13 cellular contexts compared by ENCODE assay signal in the genomic region with DNA sequence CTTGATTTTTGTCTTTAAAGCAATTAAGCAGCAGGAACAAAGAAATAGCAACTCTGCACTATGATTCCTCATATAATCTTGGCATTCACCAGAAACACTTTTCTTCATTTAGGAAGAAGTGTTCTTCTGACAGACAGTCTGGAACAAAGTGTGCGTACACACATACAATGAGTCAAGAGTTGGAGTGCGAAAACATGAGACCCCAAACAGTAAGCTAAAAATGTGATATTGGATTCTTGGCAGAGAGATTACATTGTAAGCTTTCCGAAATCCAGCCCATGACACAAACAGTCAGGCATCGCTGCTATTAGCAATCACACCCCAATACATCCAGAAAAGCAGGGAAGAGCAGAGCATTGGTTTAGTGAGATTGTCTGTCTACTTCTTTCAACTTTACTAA.
DNase-seq lines count a peak whose midpoint lies in the region; TF ChIP-seq lines count a peak whose summit lies in the region.
"Had no signal": no experiment of that assay in that cellular context is flagged by ENCODE, and none has a peak within 500 bp of the region (broad histone marks: within the 10 kb centered on the region; RNA-seq: fewer than 3 reads in every experiment).

No MANE protein-coding gene starts in this region.

- CTCF ChIA-PET in activated CD4-positive, alpha-beta T cell treated with anti-CD3 and anti-CD28 coated beads, Interleukin-2, amount 10 ng/mL, durations not matched to agents 7 days and 5 days (lab: Charles Lee): no interaction called here

- H3K4me3 Mint-ChIP-seq in HFFc6 (peak overlapping the region; percentile 10; the same call in 1 of the 2 replicates), glutamatergic neuron (ENCODE audit: unreplicated experiment) (peak overlapping the region; percentile 10), immature natural killer cell (no peak overlapping the region)
- H3K4me3 Mint-ChIP-seq in activated CD4-positive, alpha-beta T cell treated with anti-CD3 and anti-CD28 coated beads, Interleukin-2, amount 10 ng/mL, durations not matched to agents 7 days and 5 days: no peak overlapping the region
- H3K4me3 Mint-ChIP-seq: CD4-positive, alpha-beta memory T cell; H9 had no signal

- H3K27me3 Mint-ChIP-seq in HFFc6 (ENCODE audit: insufficient read depth) (no peaks in the 10 kb centered on the region; the same call in 1 of the 2 replicates), glutamatergic neuron (ENCODE audit: unreplicated experiment) (no peaks in the 10 kb centered on the region), immature natural killer cell (ENCODE audit: low read depth in 3 of 3) (peaks cover 0 to 3% (median 0%) of the 10 kb centered on the region in 3 donors)
- no peaks in the 10 kb centered on the region for H3K27me3 Mint-ChIP-seq in activated CD4-positive, alpha-beta T cell treated with anti-CD3 and anti-CD28 coated beads, Interleukin-2, amount 10 ng/mL, durations not matched to agents 7 days and 5 days

- POLR2A ChIA-PET in activated CD4-positive, alpha-beta T cell treated with anti-CD3 and anti-CD28 coated beads, Interleukin-2, amount 10 ng/mL, durations not matched to agents 7 days and 5 days (lab: Charles Lee): no interaction called here

- H3K4me1 Mint-ChIP-seq in HFFc6 (ENCODE audit: low read depth): peaks cover 31% of the 10 kb centered on the region
- H3K4me1 Mint-ChIP-seq in glutamatergic neuron (ENCODE audit: low read depth, unreplicated experiment): peaks cover 18% of the 10 kb centered on the region
- no peaks in the 10 kb centered on the region for H3K4me1 Mint-ChIP-seq in activated CD4-positive, alpha-beta T cell treated with anti-CD3 and anti-CD28 coated beads, Interleukin-2, amount 10 ng/mL, durations not matched to agents 7 days and 5 days
- H3K4me1 Mint-ChIP-seq in immature natural killer cell: no peaks in the 10 kb centered on the region
- H3K4me1 Mint-ChIP-seq: CD4-positive, alpha-beta memory T cell had no signal

- H3K27ac Mint-ChIP-seq in HFFc6 (no peak overlapping the region), glutamatergic neuron (ENCODE audit: unreplicated experiment) (no peak overlapping the region), immature natural killer cell (no peak overlapping the region)
- H3K27ac Mint-ChIP-seq in activated CD4-positive, alpha-beta T cell treated with anti-CD3 and anti-CD28 coated beads, Interleukin-2, amount 10 ng/mL, durations not matched to agents 7 days and 5 days: no peak overlapping the region
- H3K27ac Mint-ChIP-seq: CD4-positive, alpha-beta memory T cell; H9 had no signal

- H3K9me3 Mint-ChIP-seq in HFFc6: no peaks in the 10 kb centered on the region
- no peaks in the 10 kb centered on the region for H3K9me3 Mint-ChIP-seq in glutamatergic neuron (ENCODE audit: unreplicated experiment)
- H3K9me3 Mint-ChIP-seq in activated CD4-positive, alpha-beta T cell treated with anti-CD3 and anti-CD28 coated beads, Interleukin-2, amount 10 ng/mL, durations not matched to agents 7 days and 5 days: no peaks in the 10 kb centered on the region
- H3K9me3 Mint-ChIP-seq in immature natural killer cell: no peaks in the 10 kb centered on the region
- H3K9me3 Mint-ChIP-seq: H9 had no signal

- TF ChIP-seq CTCF in HFFc6 (IDR thresholded peaks at IDR 0.05): no peak
- TF ChIP-seq CTCF in glutamatergic neuron (IDR thresholded peaks at IDR 0.05; ENCODE audit: partially characterized antibody, unreplicated experiment): no peak

- H3K36me3 Mint-ChIP-seq in HFFc6 (ENCODE audit: low read depth): no peaks in the 10 kb centered on the region
- H3K36me3 Mint-ChIP-seq in glutamatergic neuron (ENCODE audit: unreplicated experiment): no peaks in the 10 kb centered on the region
- no peaks in the 10 kb centered on the region for H3K36me3 Mint-ChIP-seq in activated CD4-positive, alpha-beta T cell treated with anti-CD3 and anti-CD28 coated beads, Interleukin-2, amount 10 ng/mL, durations not matched to agents 7 days and 5 days (ENCODE audit: low read depth)
- H3K36me3 Mint-ChIP-seq in immature natural killer cell: no peaks in the 10 kb centered on the region
- H3K36me3 Mint-ChIP-seq: CD4-positive, alpha-beta memory T cell had no signal

- no peak for DNase-seq in HFFc6
- DNase-seq in fibroblast of gingiva (ENCODE audit: low read depth): peak; percentile 14
- DNase-seq in glutamatergic neuron: no peak
- no peak for DNase-seq in activated CD4-positive, alpha-beta T cell treated with anti-CD3 and anti-CD28 coated beads, Interleukin-2, amount 10 ng/mL, durations not matched to agents 7 days and 5 days
- no peak for DNase-seq in DMS53 treated with DMSO at 0.1 percent for 48 hours (lab: John Stamatoyannopoulos, UW; ENCODE audit: unreplicated experiment)
- no peak for DNase-seq in activated CD8-positive, alpha-beta memory T cell treated with anti-CD3 and anti-CD28 coated beads, Interleukin-2, amount 50 U/mL, for 4 hours
- DNase-seq in immature natural killer cell: no peak
- DNase-seq: BE2C; CD4-positive, alpha-beta memory T cell; DMS79 treated with DMSO at 0.1 percent for 48 hours; EL; GOT3; H9 had no signal

Comparison
In these comparisons a context has a peak if more than half of its experiments do, and no peak if none do; other contexts are left out.
1. H3K4me3 Mint-ChIP-seq: peak in HFFc6 (single experiment) and glutamatergic neuron (single experiment); none in activated CD4-positive, alpha-beta T cell treated with anti-CD3 and anti-CD28 coated beads, Interleukin-2, amount 10 ng/mL, durations not matched to agents 7 days and 5 days (single experiment) and immature natural killer cell (0 of 5).